In genomic region chrX:63428348-63428747, GRCh38 we compare ENCODE assay signal across 17 cellular contexts.
"Had no signal": no experiment of that assay in that cellular context is flagged by ENCODE, and none has a peak within 500 bp of the region (broad histone marks: within the 10 kb centered on the region; RNA-seq: fewer than 3 reads in every experiment).

No MANE protein-coding gene starts in this region.

- H3K9me3 ChIP-seq: mucosa of descending colon, ovary, thoracic aorta had no signal

- H3K27me3 ChIP-seq: cardiac muscle cell, ovary had no signal

- ATAC-seq: left lobe of liver; mucosa of descending colon; naive thymus-derived CD4-positive, alpha-beta T cell; stimulated activated effector memory CD8-positive, alpha-beta T cell treated with anti-CD3 and anti-CD28 coated beads, Interleukin-12 subunit alpha, Interleukin-12 subunit beta, amount 100 ng/mL, for 72 hours had no signal

- H3K4me3 ChIP-seq: cardiac muscle cell, dorsolateral prefrontal cortex, mucosa of descending colon, ovary, thoracic aorta had no signal

- H3K36me3 ChIP-seq: cardiac muscle cell, ovary, thoracic aorta had no signal

- H3K27ac ChIP-seq: cardiac muscle cell, dorsolateral prefrontal cortex, ovary, thoracic aorta had no signal

- DNase-seq: activated B cell treated with CpG ODN at 0.5 μM for 24 hours; activated CD4-positive, alpha-beta T cell treated with anti-CD3 and anti-CD28 coated beads, Interleukin-2, amount 10 ng/mL, durations not matched to agents 24 days and 14 days; activated CD8-positive, alpha-beta memory T cell treated with anti-CD3 and anti-CD28 coated beads, Interleukin-2, amount 50 U/mL, for 48 hours; activated naive CD4-positive, alpha-beta T cell treated with Interleukin-2 at 50 U/mL for 16 hours; aorta; dorsolateral prefrontal cortex; endodermal cell; head of caudate nucleus; mucosa of descending colon; naive thymus-derived CD4-positive, alpha-beta T cell; ovary; stimulated activated CD4-positive, alpha-beta T cell treated with anti-CD3 and anti-CD28 coated beads, Interleukin-12 subunit alpha, Interleukin-12 subunit beta, amount 100 ng/mL, for 4 hours; stimulated activated CD4-positive, alpha-beta T cell treated with anti-CD3 and anti-CD28 coated beads, Interleukin-2, amount 100 ng/mL, for 24 hours had no signal
